In genomic region chr17:47789611-47790520, GRCh38 we compare ENCODE assay signal across 7 cellular contexts. TPM values are rescaled to one million over a fixed set of nuclear protein-coding genes. Genes with fewer than 3 reads are reported as not detected.
DNase-seq lines count a peak whose midpoint lies in the region; ATAC-seq, FAIRE-seq and TF ChIP-seq lines count a peak whose summit lies in the region.

No MANE protein-coding gene starts in this region.

- no peaks in the 10 kb centered on the region for H3K9me3 Mint-ChIP-seq in naive thymus-derived CD8-positive, alpha-beta T cell

- H3K4me1 ChIP-seq in esophagus squamous epithelium = peaks cover 8 to 12% (median 9%) of the 10 kb centered on the region in 3 donors

- peaks cover 0 to 12% (median 0%) of the 10 kb centered on the region in 3 donors for H3K36me3 Mint-ChIP-seq in naive thymus-derived CD8-positive, alpha-beta T cell

- TF ChIP-seq POLR2A in esophagus squamous epithelium (IDR thresholded peaks at IDR 0.05) = no peak
- TF ChIP-seq POLR2A in H54 (IDR thresholded peaks at IDR 0.05; ENCODE audit: low read depth, low read length) = no peak

- peak in 5 of 6 experiments; percentile 19 to 57 (median 34) for TF ChIP-seq CTCF in esophagus squamous epithelium (IDR thresholded peaks at IDR 0.05)

- FAIRE-seq in GM18507 (lab: Jason Lieb, UNC) (no peak), H54 (lab: Jason Lieb, UNC) (no peak)

- intact Hi-C loops in esophagus squamous epithelium (cut with DNase I) = loop anchor here (10.0 kb wide), 1 partner anchor 75 kb away; no protein-coding TSS in a partner anchor

- peaks cover 0 to 13% (median 6%) of the 10 kb centered on the region in 4 donors for H3K4me1 Mint-ChIP-seq in naive thymus-derived CD8-positive, alpha-beta T cell

- no peak overlapping the region for H3K27ac Mint-ChIP-seq in naive thymus-derived CD8-positive, alpha-beta T cell

- peaks cover 0 to 93% (median 18%) of the 10 kb centered on the region in 4 donors for H3K27me3 ChIP-seq in esophagus squamous epithelium

- 5 to 9% methylated on average over 9 to 21 of the region's 69 CpGs for WGBS in esophagus squamous epithelium, 2 donors

- H3K27ac ChIP-seq in esophagus squamous epithelium = no peak overlapping the region

- no peaks in the 10 kb centered on the region for H3K36me3 ChIP-seq in esophagus squamous epithelium

- peaks cover 26 to 76% (median 55%) of the 10 kb centered on the region in 5 donors for H3K27me3 Mint-ChIP-seq in naive thymus-derived CD8-positive, alpha-beta T cell

- DNase-seq in GM18507 (ENCODE audit: extremely low spot score, insufficient read length, low read depth) = peak; percentile 46
- DNase-seq in NCI-H2227 treated with DMSO at 0.1 percent for 48 hours (lab: John Stamatoyannopoulos, UW) = peak; percentile 52
- peak; percentile 23 for DNase-seq in activated T-cell treated with anti-CD3 and anti-CD28 coated beads for 1 hour (ENCODE audit: low read depth)
- DNase-seq in esophagus squamous epithelium (lab: John Stamatoyannopoulos, UW) = no peak
- peak in 7 of 10 donors; percentile 20 to 39 (median 27) for DNase-seq in naive thymus-derived CD8-positive, alpha-beta T cell
- peak; percentile 73 for DNase-seq in stimulated activated naive CD8-positive, alpha-beta T cell treated with anti-CD3 and anti-CD28 coated beads, Interleukin-15, Interleukin-2, amounts not matched to agents 100 U/mL and 50 U/mL, for 24 hours
- DNase-seq in H54 (ENCODE audit: insufficient read length, low spot score) = no peak

- POLR2A ChIA-PET in naive thymus-derived CD8-positive, alpha-beta T cell (lab: Charles Lee) = no interaction called here

- H3K4me3 ChIP-seq in esophagus squamous epithelium = peak overlapping the region; percentile 14 to 65 (median 44)

- peak overlapping the region; percentile 24 to 78 (median 68) for H3K4me3 Mint-ChIP-seq in naive thymus-derived CD8-positive, alpha-beta T cell

- ATAC-seq in naive thymus-derived CD8-positive, alpha-beta T cell = peak; percentile 81 to 93
- ATAC-seq in stimulated activated naive CD8-positive, alpha-beta T cell treated with anti-CD3 and anti-CD28 coated beads, Interleukin-15, Interleukin-2, amounts not matched to agents 100 U/mL and 50 U/mL, for 24 hours = peak; percentile 94

- H3K9me3 ChIP-seq in esophagus squamous epithelium = no peaks in the 10 kb centered on the region

RNA-seq across cellular contexts. Expression of gene OSBPL7, which starts 31.7 kb away (rescaled TPM):
- 1 to 10 TPM; 1.1 to 4.6 (median 1.6) TPM for total RNA-seq in esophagus squamous epithelium
- total RNA-seq in naive thymus-derived CD8-positive, alpha-beta T cell = 10 to 100 TPM; 38.8 to 48.1 TPM
- 1 to 10 TPM; 3.6 to 6.8 (median 4.4) TPM for polyA plus RNA-seq in naive thymus-derived CD8-positive, alpha-beta T cell

RNA-seq across cellular contexts. Expression of gene MRPL10, which starts 41.5 kb away (rescaled TPM):
- 10 to 100 TPM; 23.2 to 36.6 (median 30.0) TPM for total RNA-seq in esophagus squamous epithelium
- 10 to 100 TPM; 38.2 to 41.8 TPM for total RNA-seq in naive thymus-derived CD8-positive, alpha-beta T cell
- 10 to 100 TPM; 38.3 to 68.5 (median 38.3) TPM for polyA plus RNA-seq in naive thymus-derived CD8-positive, alpha-beta T cell

RNA-seq across cellular contexts. Expression of gene LRRC46, which starts 41.6 kb away (rescaled TPM):
- under 1 TPM in 1 of 4 donors, not detected in 3; 0.18 TPM for total RNA-seq in esophagus squamous epithelium
- under 1 TPM; 0.29 to 0.85 TPM for total RNA-seq in naive thymus-derived CD8-positive, alpha-beta T cell
- under 1 TPM; 0.43 to 0.56 (median 0.48) TPM for polyA plus RNA-seq in naive thymus-derived CD8-positive, alpha-beta T cell

RNA-seq across cellular contexts. Expression of gene SCRN2, which starts 51.2 kb away (rescaled TPM):
- 10 to 100 TPM; 13.9 to 24.8 (median 17.8) TPM for total RNA-seq in esophagus squamous epithelium
- total RNA-seq in naive thymus-derived CD8-positive, alpha-beta T cell = 10 to 100 TPM; 41.4 to 46.0 TPM
- polyA plus RNA-seq in naive thymus-derived CD8-positive, alpha-beta T cell = 10 to 100 TPM; 19.3 to 37.9 (median 21.6) TPM

RNA-seq across cellular contexts. Expression of gene TBX21, which starts 56.8 kb away (rescaled TPM):
- 1 to 10 TPM in 3 of 4 donors, not detected in 1; 1.1 to 4.5 (median 2.9) TPM for total RNA-seq in esophagus squamous epithelium
- total RNA-seq in naive thymus-derived CD8-positive, alpha-beta T cell = 1 to 10 TPM; 1.6 to 2.1 TPM
- 10 to 100 TPM in 1 of 3 donors, 1 to 10 TPM in 1, under 1 TPM in 1; 0.42 to 27.4 (median 1.3) TPM for polyA plus RNA-seq in naive thymus-derived CD8-positive, alpha-beta T cell

Comparison
In these comparisons a context has a peak if more than half of its experiments do, and no peak if none do; other contexts are left out.
1. DNase-seq: peak in GM18507 (single experiment), NCI-H2227 treated with DMSO at 0.1 percent for 48 hours (single experiment), activated T-cell treated with anti-CD3 and anti-CD28 coated beads for 1 hour (single experiment), naive thymus-derived CD8-positive, alpha-beta T cell (7 of 10) and stimulated activated naive CD8-positive, alpha-beta T cell treated with anti-CD3 and anti-CD28 coated beads, Interleukin-15, Interleukin-2, amounts not matched to agents 100 U/mL and 50 U/mL, for 24 hours (single experiment); none in esophagus squamous epithelium (single experiment) and H54 (single experiment).
2. RNA of gene OSBPL7, which starts 31.7 kb away (total RNA-seq): 38.8 to 48.1 TPM in naive thymus-derived CD8-positive, alpha-beta T cell; 1.1 to 4.6 TPM in esophagus squamous epithelium; every median in the first group is over 4 times any median in the second.